Comparison of ENCODE assay signal across 22 cellular contexts in the genomic region with DNA sequence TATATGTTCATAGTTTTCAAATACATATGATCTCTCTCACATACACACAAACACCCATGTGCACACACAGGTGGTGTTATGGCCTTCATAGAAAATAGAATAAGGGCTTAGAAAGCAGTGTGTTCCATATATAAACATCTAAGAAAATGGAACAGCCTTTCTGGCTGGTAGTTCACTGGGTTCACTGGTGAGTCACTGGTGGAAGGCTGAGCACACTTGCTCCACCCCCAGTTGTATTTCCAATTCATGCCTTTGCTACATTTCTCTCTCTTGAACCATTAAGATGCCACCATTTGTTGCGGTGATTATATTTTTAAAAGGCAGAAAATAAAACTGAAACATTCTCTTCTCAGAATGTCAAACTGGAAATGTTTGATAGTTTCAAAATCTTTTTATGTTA.
DNase-seq lines count a peak whose midpoint lies in the region; ATAC-seq and TF ChIP-seq lines count a peak whose summit lies in the region.
"Had no signal": no experiment of that assay in that cellular context is flagged by ENCODE, and none has a peak within 500 bp of the region (broad histone marks: within the 10 kb centered on the region; RNA-seq: fewer than 3 reads in every experiment).

No MANE protein-coding gene starts in this region.

- intact Hi-C loops in PC-3 (cut with micrococcal nuclease), result loop anchor here (5.0 to 10.0 kb wide), 2 partner anchors 32 to 590 kb away; no protein-coding TSS in a partner anchor
- intact Hi-C loops in Right ventricle myocardium inferior (cut with DNase I), result loop anchor here (10.0 kb wide), 1 partner anchor 250 kb away; a partner anchor contains a TSS

- H3K4me1 Mint-ChIP-seq in mesothelial cell of epicardium, result peaks cover 33% of the 10 kb centered on the region
- H3K4me1 Mint-ChIP-seq: stimulated activated memory B cell treated with anti-CD40 and anti-IgM and Interleukin-4, amounts not matched to agents 10 μg/mL and 1 μg/mL and 100 μg/mL, for 72 hours had no signal

- no TSS peak for BruUV-seq in PC-3 (replicated peaks; lab: Mats Ljungman, UMichigan)

- H3K9ac ChIP-seq in PC-3 (ENCODE audit: low read length), result no peak overlapping the region
- H3K9ac ChIP-seq: KMS-11 had no signal

- H3K27me3 Mint-ChIP-seq in mesothelial cell of epicardium (ENCODE audit: low read depth), result no peaks in the 10 kb centered on the region
- H3K27me3 Mint-ChIP-seq: type B pancreatic cell had no signal

- H2AFZ ChIP-seq in PC-3 (ENCODE audit: low read length), result no peak overlapping the region

- H3K9me3 Mint-ChIP-seq in mesothelial cell of epicardium, result no peaks in the 10 kb centered on the region
- H3K9me3 Mint-ChIP-seq: activated T-helper 1 cell treated with anti-CD3 and anti-CD28 coated beads, Interleukin-12 subunit alpha, Interleukin-12 subunit beta, Interleukin-2, Interleukin-4 antibody, amounts not matched to agents 30 ng/mL and 10 ng/mL and 1 ng/mL, durations not matched to agents 14 hours and 24 hours and 36 hours; dendritic cell treated with granulocyte-macrophage colony-stimulating factor and Interleukin-4, amounts not matched to agents 40 ng/mL and 50 ng/mL, for 4 days; stimulated activated memory B cell treated with anti-CD40 and anti-IgM and Interleukin-4, amounts not matched to agents 10 μg/mL and 1 μg/mL and 100 μg/mL, for 72 hours; type B pancreatic cell had no signal

- DNase-seq in EL (peak; percentile 50), PC-3 (peak; percentile 37), mesothelial cell of epicardium (ENCODE audit: low spot score in 2 of 2, unreplicated experiment in 2 of 2) (no peak), Right ventricle myocardium inferior (ENCODE audit: missing footprints) (no peak), GM13976 (ENCODE audit: low spot score) (no peak)
- DNase-seq: activated CD8-positive, alpha-beta T cell treated with anti-CD3 and anti-CD28 coated beads, Interleukin-2, amount 10 ng/mL, durations not matched to agents 7 days and 5 days; adrenal gland; BE2C; DMS153; foreskin melanocyte; midbrain; NCI-H1436; NCI-H2227 treated with DMSO at 0.1 percent for 48 hours; occipital lobe had no signal

- peaks cover 17% of the 10 kb centered on the region for H3K4me1 ChIP-seq in PC-3 (ENCODE audit: insufficient read depth, low read length)
- H3K4me1 ChIP-seq: adrenal gland, BE2C had no signal

- ATAC-seq in PC-3, result peak; percentile 60; the same call in 1 of the 2 replicates
- ATAC-seq in esophagus mucosa, result peak; percentile 39
- ATAC-seq in HG02885 (IDR thresholded peaks at IDR 0.05; ENCODE audit: poor library complexity, unreplicated experiment), result no peak
- ATAC-seq in Right ventricle myocardium inferior, result no peak
- ATAC-seq in GM19035 (IDR thresholded peaks at IDR 0.05; ENCODE audit: unreplicated experiment), result no peak
- ATAC-seq: activated CD8-positive, alpha-beta T cell treated with anti-CD3 and anti-CD28 coated beads, Interleukin-2, amount 10 ng/mL, durations not matched to agents 7 days and 5 days; stimulated activated memory B cell treated with anti-CD40 and anti-IgM and Interleukin-4, amounts not matched to agents 10 μg/mL and 1 μg/mL and 100 μg/mL, for 72 hours had no signal

- H3K27me3 ChIP-seq in PC-3 (ENCODE audit: low read length), result no peaks in the 10 kb centered on the region
- H3K27me3 ChIP-seq: adrenal gland, BE2C had no signal

- TF ChIP-seq CTCF in PC-3 (conservative IDR thresholded peaks at IDR 0.05; ENCODE audit: low read depth, low read length) (no peak), mesothelial cell of epicardium (IDR thresholded peaks at IDR 0.05; ENCODE audit: unreplicated experiment) (no peak), GM13976 (IDR thresholded peaks at IDR 0.05; ENCODE audit: borderline replicate concordance, control extremely low read depth, extremely low read depth, insufficient read depth, missing control alignments) (no peak)

- H3K4me3 Mint-ChIP-seq in mesothelial cell of epicardium, result no peak overlapping the region
- H3K4me3 Mint-ChIP-seq: activated CD8-positive, alpha-beta T cell treated with anti-CD3 and anti-CD28 coated beads, Interleukin-2, amount 10 ng/mL, durations not matched to agents 7 days and 5 days; activated T-helper 1 cell treated with anti-CD3 and anti-CD28 coated beads, Interleukin-12 subunit alpha, Interleukin-12 subunit beta, Interleukin-2, Interleukin-4 antibody, amounts not matched to agents 30 ng/mL and 10 ng/mL and 1 ng/mL, durations not matched to agents 14 hours and 24 hours and 36 hours; dendritic cell treated with granulocyte-macrophage colony-stimulating factor and Interleukin-4, amounts not matched to agents 40 ng/mL and 50 ng/mL, for 4 days; stimulated activated memory B cell treated with anti-CD40 and anti-IgM and Interleukin-4, amounts not matched to agents 10 μg/mL and 1 μg/mL and 100 μg/mL, for 72 hours; type B pancreatic cell had no signal

- CTCF ChIA-PET in PC-3 (lab: Charles Lee), result no interaction called here

- in situ Hi-C loops in GM13976 (cut with MboI; ENCODE audit: low sequenced_read_pairs, unreplicated experiment), result loop anchor here (25.0 kb wide), 1 partner anchor 702 kb away; no protein-coding TSS in a partner anchor

- H4K20me1 ChIP-seq in PC-3 (ENCODE audit: low read length), result no peaks in the 10 kb centered on the region

- no peaks in the 10 kb centered on the region for H3K79me2 ChIP-seq in PC-3 (ENCODE audit: low read length)

- H3K27ac Mint-ChIP-seq in mesothelial cell of epicardium, result peak overlapping the region; percentile 7
- H3K27ac Mint-ChIP-seq: activated CD8-positive, alpha-beta T cell treated with anti-CD3 and anti-CD28 coated beads, Interleukin-2, amount 10 ng/mL, durations not matched to agents 7 days and 5 days; activated T-helper 1 cell treated with anti-CD3 and anti-CD28 coated beads, Interleukin-12 subunit alpha, Interleukin-12 subunit beta, Interleukin-2, Interleukin-4 antibody, amounts not matched to agents 30 ng/mL and 10 ng/mL and 1 ng/mL, durations not matched to agents 14 hours and 24 hours and 36 hours; dendritic cell treated with granulocyte-macrophage colony-stimulating factor and Interleukin-4, amounts not matched to agents 40 ng/mL and 50 ng/mL, for 4 days; stimulated activated memory B cell treated with anti-CD40 and anti-IgM and Interleukin-4, amounts not matched to agents 10 μg/mL and 1 μg/mL and 100 μg/mL, for 72 hours; type B pancreatic cell had no signal

- no peaks in the 10 kb centered on the region for H3K36me3 ChIP-seq in PC-3 (ENCODE audit: low read depth, low read length)
- H3K36me3 ChIP-seq: adrenal gland, BE2C had no signal

- POLR2A ChIA-PET in PC-3 (lab: Charles Lee; ENCODE audit: unreplicated experiment), result no interaction called here

- H3F3A ChIP-seq in PC-3 (ENCODE audit: low read length, unreplicated experiment), result no peaks in the 10 kb centered on the region

- no peaks in the 10 kb centered on the region for H3K9me3 ChIP-seq in PC-3 (ENCODE audit: low read length)
- H3K9me3 ChIP-seq: adrenal gland, BE2C had no signal

- peaks cover 9% of the 10 kb centered on the region for H3K36me3 Mint-ChIP-seq in mesothelial cell of epicardium
- H3K36me3 Mint-ChIP-seq: stimulated activated memory B cell treated with anti-CD40 and anti-IgM and Interleukin-4, amounts not matched to agents 10 μg/mL and 1 μg/mL and 100 μg/mL, for 72 hours had no signal

- H3K4me2 ChIP-seq in PC-3 (ENCODE audit: low read length), result no peak overlapping the region; the same call in 1 of the 2 replicates
- H3K4me2 ChIP-seq: KMS-11 had no signal

- no peaks in the 10 kb centered on the region for H3K9me2 ChIP-seq in PC-3 (replicated peaks; ENCODE audit: low read length)

- no peak overlapping the region for H3K4me3 ChIP-seq in PC-3 (ENCODE audit: low read length)
- H3K4me3 ChIP-seq: adrenal gland had no signal

- H3K27ac ChIP-seq in PC-3 (ENCODE audit: low read length), result no peak overlapping the region
- H3K27ac ChIP-seq: adrenal gland, KMS-11 had no signal

Comparison
In these comparisons a context has a peak if more than half of its experiments do, and no peak if none do; other contexts are left out.
1. DNase-seq: peak in EL (single experiment) and PC-3 (single experiment); none in mesothelial cell of epicardium (0 of 2), Right ventricle myocardium inferior (single experiment) and GM13976 (single experiment).
2. ATAC-seq: peak in PC-3 (single experiment) and esophagus mucosa (single experiment); none in HG02885 (single experiment), Right ventricle myocardium inferior (single experiment) and GM19035 (single experiment).